1 cellular context compared by ENCODE assay signal in genomic region chr6:36691612-36692011, GRCh38.
TF ChIP-seq lines count a peak whose summit lies in the region.

No MANE protein-coding gene starts in this region.

TF ChIP-seq in GM12891, 5 proteins besides CTCF, POLR2A, EP300 and RAD21:
- TF ChIP-seq SPI1 (IDR thresholded peaks at IDR 0.05; ENCODE audit: low read depth, low read length) = no peak
